Comparison of ENCODE assay signal across 11 cellular contexts in the genomic region with DNA sequence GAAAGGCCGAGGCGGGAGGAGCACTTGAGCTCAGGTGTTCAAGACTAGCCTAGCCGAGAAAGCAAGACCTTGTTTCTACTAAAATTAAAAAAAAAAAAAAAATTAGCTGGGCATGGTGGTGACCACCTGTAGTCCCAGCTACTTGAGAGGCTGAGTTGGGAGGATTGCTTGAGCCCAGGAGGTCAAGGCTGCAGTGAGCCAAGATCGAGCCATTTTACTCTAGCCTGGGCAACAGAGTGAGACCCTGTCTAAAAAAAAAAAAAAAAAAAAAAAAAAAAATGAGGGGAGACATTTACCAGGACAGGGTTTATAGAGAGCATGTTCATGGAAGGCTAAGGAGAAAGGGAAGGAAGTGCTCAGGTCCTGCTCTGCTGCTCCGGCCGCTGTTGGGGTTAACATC. TPM values are rescaled to one million over a fixed set of nuclear protein-coding genes. Genes with fewer than 3 reads are reported as not detected.
"Had no signal": no experiment of that assay in that cellular context is flagged by ENCODE, and none has a peak within 500 bp of the region (broad histone marks: within the 10 kb centered on the region; RNA-seq: fewer than 3 reads in every experiment).

No MANE protein-coding gene starts in this region.

RNA-seq across cellular contexts. Expression of a gene that starts 25.5 kb away (rescaled TPM):
- total RNA-seq: naive thymus-derived CD8-positive, alpha-beta T cell had no signal
- polyA plus RNA-seq: naive thymus-derived CD8-positive, alpha-beta T cell had no signal

RNA-seq across cellular contexts. Expression of a gene that starts 58.4 kb away (rescaled TPM):
- total RNA-seq: kidney epithelial cell; left colon; left lobe of liver; lung microvascular endothelial cell; mammary epithelial cell; mononuclear cell; myocyte; naive thymus-derived CD4-positive, alpha-beta T cell; naive thymus-derived CD8-positive, alpha-beta T cell had no signal
- polyA plus RNA-seq: immature natural killer cell; keratinocyte; mammary epithelial cell; naive thymus-derived CD4-positive, alpha-beta T cell; naive thymus-derived CD8-positive, alpha-beta T cell had no signal
